ENCODE assay signal across 18 cellular contexts in the genomic region with DNA sequence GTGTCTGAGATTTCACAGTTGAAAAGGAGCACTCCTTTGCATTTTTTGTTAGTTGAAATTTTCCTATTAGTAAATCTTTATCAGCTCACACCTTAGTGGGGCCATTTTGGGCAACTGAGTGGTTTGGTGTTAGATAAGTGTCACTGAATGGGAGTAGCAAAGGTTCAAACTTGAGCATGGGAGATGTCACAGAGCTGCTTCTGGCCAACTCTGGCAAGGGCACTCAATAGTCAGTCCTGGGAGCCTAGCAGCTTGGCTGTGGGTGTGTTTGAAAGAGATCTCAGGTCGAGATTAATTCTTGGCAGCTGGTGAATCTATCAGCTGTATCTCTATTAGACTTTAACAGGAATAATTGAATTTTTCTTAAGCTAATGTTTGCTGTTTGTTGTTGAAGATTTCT.
DNase-seq lines count a peak whose midpoint lies in the region; ATAC-seq and TF ChIP-seq lines count a peak whose summit lies in the region.
"Had no signal": no experiment of that assay in that cellular context is flagged by ENCODE, and none has a peak within 500 bp of the region (broad histone marks: within the 10 kb centered on the region; RNA-seq: fewer than 3 reads in every experiment).

No MANE protein-coding gene starts in this region.

- TF ChIP-seq CTCF in VCaP (conservative IDR thresholded peaks at IDR 0.05) (no peak), progenitor cell of endocrine pancreas (IDR thresholded peaks at IDR 0.05; ENCODE audit: unreplicated experiment) (no peak), BE2C (IDR thresholded peaks at IDR 0.05; ENCODE audit: low read depth, low read length) (no peak)

- H3K9me3 Mint-ChIP-seq in progenitor cell of endocrine pancreas (ENCODE audit: low read depth), result no peaks in the 10 kb centered on the region

- DNase-seq in progenitor cell of endocrine pancreas (ENCODE audit: low spot score, unreplicated experiment) (no peak), NCI-H128 (lab: John Stamatoyannopoulos, UW; ENCODE audit: unreplicated experiment) (no peak), BE2C (no peak), kidney tubule cell (ENCODE audit: low spot score) (no peak)
- DNase-seq: CD4-positive, alpha-beta T cell; CD8-positive, alpha-beta memory T cell; DMS 273 treated with DMSO at 0.1 percent for 48 hours; DMS79; EL; GDM1; GOT3; HFFc6 had no signal

- H3K4me3 ChIP-seq in BE2C (ENCODE audit: low read depth, low read length), result no peak overlapping the region
- H3K4me3 ChIP-seq: BLaER1, GM12878, HAP-1 had no signal

- no peaks in the 10 kb centered on the region for H3K9me3 ChIP-seq in BE2C
- H3K9me3 ChIP-seq: BLaER1, HAP-1 had no signal

- no peaks in the 10 kb centered on the region for H3K36me3 Mint-ChIP-seq in progenitor cell of endocrine pancreas (ENCODE audit: insufficient read depth)
- H3K36me3 Mint-ChIP-seq: CD8-positive, alpha-beta memory T cell had no signal

- H3K27me3 ChIP-seq in BE2C, result no peaks in the 10 kb centered on the region
- H3K27me3 ChIP-seq: BLaER1 had no signal

- peak overlapping the region; percentile 31; the same call in 1 of the 2 replicates for H3K27ac ChIP-seq in VCaP
- H3K27ac ChIP-seq: BLaER1, C4-2B had no signal

- H3K4me3 Mint-ChIP-seq in progenitor cell of endocrine pancreas (ENCODE audit: low read depth), result no peak overlapping the region
- H3K4me3 Mint-ChIP-seq: CD4-positive, alpha-beta T cell; CD8-positive, alpha-beta memory T cell; HFFc6 had no signal

- H3K27me3 Mint-ChIP-seq in progenitor cell of endocrine pancreas, result no peaks in the 10 kb centered on the region
- H3K27me3 Mint-ChIP-seq: CD4-positive, alpha-beta T cell; CD8-positive, alpha-beta memory T cell had no signal

- no peaks in the 10 kb centered on the region for H3K4me1 ChIP-seq in BE2C
- H3K4me1 ChIP-seq: HAP-1 had no signal

- H3K27ac Mint-ChIP-seq in progenitor cell of endocrine pancreas, result peak overlapping the region; percentile 43
- H3K27ac Mint-ChIP-seq: CD4-positive, alpha-beta T cell; CD8-positive, alpha-beta memory T cell; HFFc6 had no signal

- no peaks in the 10 kb centered on the region for H3K36me3 ChIP-seq in BE2C
- H3K36me3 ChIP-seq: BLaER1, HAP-1 had no signal

- ATAC-seq in GM21381 (IDR thresholded peaks at IDR 0.05; ENCODE audit: unreplicated experiment), result peak; percentile 52
- ATAC-seq: GM12878 had no signal

- H3K4me1 Mint-ChIP-seq in progenitor cell of endocrine pancreas (ENCODE audit: low read depth), result no peaks in the 10 kb centered on the region
- H3K4me1 Mint-ChIP-seq: CD8-positive, alpha-beta memory T cell had no signal
